Comparison of ENCODE assay signal across 8 cellular contexts in the genomic region with DNA sequence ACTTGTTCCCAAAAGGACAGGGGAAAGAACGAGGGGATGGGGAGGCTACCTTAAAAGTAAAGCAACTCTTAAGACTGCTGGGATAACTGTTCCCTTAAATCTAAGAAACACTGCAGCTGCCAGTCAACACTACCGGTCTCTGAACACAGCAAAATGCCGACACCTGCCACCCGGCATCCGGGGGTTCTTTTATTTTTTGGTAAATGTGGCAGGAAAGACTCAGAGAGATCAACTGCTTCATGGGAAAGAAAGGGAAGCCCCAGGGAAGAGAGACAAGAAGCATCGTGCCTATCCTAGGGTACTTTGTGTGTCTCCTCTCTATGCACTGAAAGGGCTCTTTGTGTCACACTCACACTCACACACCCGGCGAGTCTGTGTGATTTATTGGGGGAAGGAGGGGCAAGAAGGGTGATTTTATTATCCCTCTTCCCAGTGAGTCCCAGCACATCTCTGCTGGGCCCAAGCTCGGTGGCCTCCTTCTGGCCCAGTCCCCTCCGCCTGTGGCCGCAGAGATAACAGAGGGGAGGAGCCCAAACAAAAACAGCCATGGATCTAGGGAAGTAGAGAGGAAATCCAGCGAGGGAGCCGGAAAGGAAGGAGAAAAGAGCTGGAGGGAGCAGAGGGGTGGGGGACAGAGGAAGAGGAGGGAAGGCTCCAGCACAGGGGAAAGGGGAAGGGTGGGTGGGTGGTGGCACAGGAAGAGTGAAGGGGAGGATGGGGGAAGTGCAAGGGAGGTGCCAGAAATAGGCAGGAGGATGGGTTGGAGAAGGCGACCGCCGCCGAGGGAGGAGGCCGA. TPM values are rescaled to one million over a fixed set of nuclear protein-coding genes. Genes with fewer than 3 reads are reported as not detected.
DNase-seq lines count a peak whose midpoint lies in the region; ATAC-seq and TF ChIP-seq lines count a peak whose summit lies in the region.

No MANE protein-coding gene starts in this region.

- H4K8ac ChIP-seq in IMR-90 (ENCODE audit: low read depth in 2 of 2, low read length in 2 of 2): peak overlapping the region; percentile 54 to 78; a peak in 3 of 4 replicates

- peaks cover 44% of the 10 kb centered on the region for H3K4me1 Mint-ChIP-seq in activated B cell treated with CpG ODN at 0.5 μM for 24 hours

- H2BK15ac ChIP-seq in IMR-90 (ENCODE audit: low read depth, low read length): peak overlapping the region; percentile 74; the same call in 1 of the 3 replicates

- DNase-seq in EH (ENCODE audit: low read depth) (peak; percentile 62), IMR-90 (peak; percentile 30), activated B cell treated with CpG ODN at 0.5 μM for 24 hours (no peak), erythroblast (lab: John Stamatoyannopoulos, UW) (peak; percentile 79 to 83), midbrain (lab: John Stamatoyannopoulos, UW) (peak; percentile 81), upper lobe of left lung (peak in 1 of 2 donors; percentile 11), MV-4-11 (lab: John Stamatoyannopoulos, UW) (no peak)

- peak overlapping the region; percentile 91 for H3K4me3 Mint-ChIP-seq in activated B cell treated with CpG ODN at 0.5 μM for 24 hours

- no TSS peak for BruUV-seq in IMR-90 (replicated peaks; lab: Mats Ljungman, UMichigan)

- peak overlapping the region; percentile 39; the same call in 1 of the 2 replicates for H2BK20ac ChIP-seq in IMR-90 (ENCODE audit: low read depth, low read length)

- CTCF ChIA-PET in IMR-90 (lab: Yijun Ruan, JAX): no interaction called here
- CTCF ChIA-PET in activated B cell treated with CpG ODN at 0.5 μM for 24 hours (lab: Charles Lee): no interaction called here

- H3K14ac ChIP-seq in IMR-90 (replicated peaks; ENCODE audit: low read depth, low read length): peak overlapping the region; percentile 90

- H3K18ac ChIP-seq in IMR-90 (ENCODE audit: low read depth, low read length): peak overlapping the region; percentile 59

- ATAC-seq in IMR-90 (ENCODE audit: low read depth): peak; percentile 6
- ATAC-seq in activated B cell treated with CpG ODN at 0.5 μM for 24 hours (ENCODE audit: low read depth): no peak
- ATAC-seq in upper lobe of left lung (ENCODE audit: low FRiP score in 2 of 2): peak in 1 of 2 donors; percentile 43
- ATAC-seq in HG02610 (IDR thresholded peaks at IDR 0.05; ENCODE audit: unreplicated experiment): no peak

- intact Hi-C loops in IMR-90 (cut with micrococcal nuclease) (loop anchor here (2.0 to 5.0 kb wide), 3 partner anchors 70 to 161 kb away; no protein-coding TSS in a partner anchor), activated B cell treated with CpG ODN at 0.5 μM for 24 hours (cut with micrococcal nuclease) (loop anchor here (2.0 to 10.0 kb wide), 5 partner anchors 147 to 1760 kb away; a partner anchor contains a TSS)

- no peaks in the 10 kb centered on the region for H3K9me3 Mint-ChIP-seq in activated B cell treated with CpG ODN at 0.5 μM for 24 hours

- H3K4me1 ChIP-seq in IMR-90 (ENCODE audit: control insufficient read depth, insufficient read depth, low read length) (peaks cover 1% of the 10 kb centered on the region; the same call in 1 of the 2 replicates), upper lobe of left lung (peaks cover 13 to 32% (median 22%) of the 10 kb centered on the region in 4 donors)

- in situ Hi-C loops in IMR-90 (cut with MboI; ENCODE audit: low sequenced_read_pairs): no loop called here

- H3K4me2 ChIP-seq in IMR-90 (ENCODE audit: low read depth, low read length): peak overlapping the region; percentile 95

- H3K36me3 Mint-ChIP-seq in activated B cell treated with CpG ODN at 0.5 μM for 24 hours (ENCODE audit: low read depth): peaks cover 7% of the 10 kb centered on the region

- no peak for TF ChIP-seq EP300 in upper lobe of left lung (IDR thresholded peaks at IDR 0.05)

- peaks cover 29 to 34% of the 10 kb centered on the region in 2 experiments for H3K79me1 ChIP-seq in IMR-90 (ENCODE audit: low read depth in 1 of 2, low read length in 2 of 2)

- H2AFZ ChIP-seq in IMR-90 (replicated peaks; ENCODE audit: low read length, poor library complexity): peak overlapping the region; percentile 93

- TF ChIP-seq POLR2A in IMR-90 (IDR thresholded peaks at IDR 0.05; ENCODE audit: low read depth, low read length) (no peak), erythroblast (IDR thresholded peaks at IDR 0.05; ENCODE audit: low read length) (no peak), upper lobe of left lung (IDR thresholded peaks at IDR 0.05) (no peak)

- peak overlapping the region; percentile 89 for H3K23ac ChIP-seq in IMR-90 (ENCODE audit: low read depth, low read length)

- H4K91ac ChIP-seq in IMR-90 (ENCODE audit: insufficient read depth, low read depth, low read length): peak overlapping the region; percentile 30; the same call in 1 of the 2 replicates

- peak overlapping the region; percentile 42; the same call in 1 of the 2 replicates for H2AK5ac ChIP-seq in IMR-90 (ENCODE audit: low read depth, low read length)

- POLR2A ChIA-PET in IMR-90 (lab: Charles Lee; ENCODE audit: unreplicated experiment): no interaction called here
- POLR2A ChIA-PET in activated B cell treated with CpG ODN at 0.5 μM for 24 hours (lab: Charles Lee): interaction anchor here (0.6 to 1.6 kb wide), 8 partner anchors 26 to 499 kb away, joined by 3 to 9 read pairs (median 6); a partner anchor contains a TSS

- H3K36me3 ChIP-seq in IMR-90 (ENCODE audit: control insufficient read depth, insufficient read depth, low read length) (no peaks in the 10 kb centered on the region), upper lobe of left lung (no peaks in the 10 kb centered on the region)

- peak overlapping the region; percentile 80 for H3K27ac Mint-ChIP-seq in activated B cell treated with CpG ODN at 0.5 μM for 24 hours

- dilution Hi-C loops in IMR-90 (cut with HindIII; ENCODE audit: low sequenced_read_pairs, unreplicated experiment): no loop called here

- peak overlapping the region; percentile 25; the same call in 1 of the 2 replicates for H4K5ac ChIP-seq in IMR-90 (ENCODE audit: low read depth, low read length)

- TF ChIP-seq CTCF in IMR-90 (conservative IDR thresholded peaks at IDR 0.05; ENCODE audit: low read depth, low read length) (no peak), activated B cell treated with CpG ODN at 0.5 μM for 24 hours (IDR thresholded peaks at IDR 0.05) (no peak), upper lobe of left lung (IDR thresholded peaks at IDR 0.05) (no peak)

- H4K20me1 ChIP-seq in IMR-90 (ENCODE audit: insufficient read depth, low read length): peaks cover 3% of the 10 kb centered on the region; the same call in 1 of the 2 replicates

- H3K27me3 ChIP-seq in IMR-90 (ENCODE audit: control insufficient read depth, insufficient read depth, low read length) (0 out of 2 replicates have a peak, but pooled peaks cover 2% of the 10 kb centered on the region), upper lobe of left lung (peaks cover 0 to 14% (median 2%) of the 10 kb centered on the region in 4 donors)

- H2BK120ac ChIP-seq in IMR-90 (ENCODE audit: low read depth, low read length): peak overlapping the region; percentile 65

- TF ChIP-seq RAD21 in IMR-90 (IDR thresholded peaks at IDR 0.05; ENCODE audit: low read length): no peak

- H2AK9ac ChIP-seq in IMR-90 (replicated peaks; ENCODE audit: low read depth, low read length, poor library complexity): peak overlapping the region; percentile 84

- H3K27me3 Mint-ChIP-seq in activated B cell treated with CpG ODN at 0.5 μM for 24 hours: no peaks in the 10 kb centered on the region

- peak overlapping the region; percentile 81 for H3K9ac ChIP-seq in IMR-90 (ENCODE audit: low read depth, low read length)

- H3K27ac ChIP-seq in IMR-90 (ENCODE audit: insufficient read depth, low read length): peak overlapping the region; percentile 64
- H3K27ac ChIP-seq in upper lobe of left lung: peak overlapping the region; percentile 82 to 94 (median 84)

- no peak overlapping the region for H3K56ac ChIP-seq in IMR-90 (ENCODE audit: extremely low read depth, insufficient read depth, low read length)

- H3K9me1 ChIP-seq in IMR-90 (ENCODE audit: insufficient read depth, low read length): peaks cover 3% of the 10 kb centered on the region; the same call in 1 of the 2 replicates

- H3K4me3 ChIP-seq in IMR-90 (ENCODE audit: insufficient read depth, low read depth, low read length) (peak overlapping the region; percentile 59), upper lobe of left lung (peak overlapping the region; percentile 75 to 87 (median 79))

- no peak overlapping the region for H2BK5ac ChIP-seq in IMR-90 (ENCODE audit: low read depth, low read length, poor library complexity, severe bottlenecking)

- H3K4ac ChIP-seq in IMR-90 (ENCODE audit: low read depth, low read length): peak overlapping the region; percentile 71

- WGBS in IMR-90 (ENCODE audit: extremely low coverage in 2 of 2, insufficient read length in 1 of 2), 2 experiments: 0% methylated on average over 3 of the region's 18 CpGs; no CpG with 5 or more reads in 1 of the 2 experiments
- 6 to 10% methylated on average over 18 of the region's 18 CpGs for WGBS in upper lobe of left lung, 2 donors

- H3K9me3 ChIP-seq in IMR-90 (ENCODE audit: control insufficient read depth, insufficient read depth, low read length) (no peaks in the 10 kb centered on the region), upper lobe of left lung (no peaks in the 10 kb centered on the region)

TF ChIP-seq in IMR-90, 13 proteins besides CTCF, POLR2A, EP300 and RAD21:
- TF ChIP-seq NFE2L2 (IDR thresholded peaks at IDR 0.05; ENCODE audit: low read depth, low read length): no peak
- TF ChIP-seq MAFK (IDR thresholded peaks at IDR 0.05; ENCODE audit: low read depth, low read length): no peak
- TF ChIP-seq SMC3 (IDR thresholded peaks at IDR 0.05; ENCODE audit: low read depth, low read length): no peak
- no peak for TF ChIP-seq MXI1 (IDR thresholded peaks at IDR 0.05; ENCODE audit: borderline replicate concordance, low read depth, low read length)
- TF ChIP-seq RCOR1 (IDR thresholded peaks at IDR 0.05; ENCODE audit: insufficient replicate concordance, low read length): no peak
TF ChIP-seq in IMR-90: peak in this region for 0.

RNA-seq across cellular contexts. Expression of a gene that starts 1.3 kb away (rescaled TPM):
- total RNA-seq in IMR-90 (2012; rRNA removed) (36.4 and 41.1 TPM in 2 replicates), activated B cell treated with CpG ODN at 0.5 μM for 24 hours (57.8 and 64.7 TPM in 2 replicates), upper lobe of left lung (100 to 1,000 TPM in 4 of 6 donors, 10 to 100 TPM in 2; 69.1 to 181 (median 113) TPM)
- 30.8 and 35.1 TPM in 2 replicates for polyA plus RNA-seq in IMR-90 (2012; rRNA removed)
- 41.7 and 98.8 TPM in 2 replicates for polyA plus RNA-seq in IMR-90 (2012; cell fraction: cytosol; rRNA removed)
- polyA plus RNA-seq in IMR-90 (2012; cell fraction: nucleus; rRNA removed; ENCODE audit: low replicate concordance): 36.3 and 72.0 TPM in 2 replicates

Comparison
In these comparisons a context has a peak if more than half of its experiments do, and no peak if none do; other contexts are left out.
1. DNase-seq: peak in EH (single experiment), IMR-90 (single experiment), erythroblast (2 of 2) and midbrain (single experiment); none in activated B cell treated with CpG ODN at 0.5 μM for 24 hours (single experiment) and MV-4-11 (single experiment).